In the genomic region with DNA sequence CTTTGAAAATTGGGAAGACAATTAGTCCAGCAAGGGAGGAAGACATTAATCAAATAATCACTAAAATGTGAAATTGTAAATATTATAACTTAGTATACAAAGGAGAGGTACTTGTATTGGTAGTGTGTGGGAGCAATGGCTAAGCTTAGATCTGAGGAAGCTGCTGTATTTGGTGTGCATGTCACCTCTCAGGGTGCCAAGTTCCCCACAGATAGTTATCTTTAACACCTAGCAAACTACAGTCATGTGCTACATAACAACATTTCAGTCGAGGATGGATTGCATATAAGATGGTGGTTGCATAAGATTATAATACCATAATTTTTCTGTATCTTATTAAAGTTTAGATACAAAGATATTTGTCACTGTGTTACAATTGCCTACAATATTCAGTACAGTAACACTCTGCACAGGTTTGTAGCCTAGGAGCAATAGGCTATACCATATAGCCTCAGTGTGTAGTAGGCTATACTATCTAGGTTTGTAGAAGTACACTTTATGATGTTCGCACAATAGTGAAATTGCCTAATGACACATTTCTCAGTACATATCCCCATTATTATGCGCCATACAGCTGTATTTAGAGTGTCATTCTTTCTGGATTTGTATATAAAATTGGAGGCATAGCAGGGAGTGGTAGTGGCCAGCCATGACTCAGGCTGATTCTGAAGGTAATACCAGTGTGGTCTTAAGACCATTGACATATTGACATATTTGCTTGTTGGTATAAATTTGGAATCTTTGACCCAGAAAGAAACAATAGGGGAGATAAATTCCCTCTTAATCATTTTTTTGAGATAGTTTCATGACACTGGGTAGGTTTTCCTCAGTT, we compare ENCODE assay signal across 16 cellular contexts. TPM values are rescaled to one million over a fixed set of nuclear protein-coding genes. Genes with fewer than 3 reads are reported as not detected.
DNase-seq lines count a peak whose midpoint lies in the region; ATAC-seq, FAIRE-seq and TF ChIP-seq lines count a peak whose summit lies in the region.
"Had no signal": no experiment of that assay in that cellular context is flagged by ENCODE, and none has a peak within 500 bp of the region (broad histone marks: within the 10 kb centered on the region; RNA-seq: fewer than 3 reads in every experiment).

No MANE protein-coding gene starts in this region.

- in situ Hi-C loops in GM13977 (cut with MboI; ENCODE audit: low pct_unique_long_range_greater_than_20kb, low sequenced_read_pairs, unreplicated experiment) = no loop called here

- H3K27ac ChIP-seq in PC-3 (ENCODE audit: low read length) = no peak overlapping the region
- H3K27ac ChIP-seq: 22Rv1 had no signal

- DNase-seq in NCI-H2227 (lab: John Stamatoyannopoulos, UW; ENCODE audit: unreplicated experiment) (peak; percentile 1), NCI-H2227 treated with DMSO at 0.1 percent for 48 hours (lab: John Stamatoyannopoulos, UW) (no peak), PC-3 (no peak), immature natural killer cell (peak; percentile 62 to 75 (median 69)), urothelium cell line (ENCODE audit: low spot score) (no peak), SHP77 treated with DMSO at 0.1 percent for 48 hours (lab: John Stamatoyannopoulos, UW) (no peak), GM13977 (ENCODE audit: low spot score) (no peak)
- DNase-seq: Caco-2, DND-41, H9 had no signal

- H3F3A ChIP-seq in PC-3 (ENCODE audit: low read length, unreplicated experiment) = no peaks in the 10 kb centered on the region

- H3K27ac Mint-ChIP-seq in immature natural killer cell = no peak overlapping the region
- H3K27ac Mint-ChIP-seq: CD14-positive monocyte; CD8-positive, alpha-beta memory T cell; GM23338; H9 had no signal

- TF ChIP-seq CTCF in PC-3 (conservative IDR thresholded peaks at IDR 0.05; ENCODE audit: low read depth, low read length) (no peak), GM13977 (IDR thresholded peaks at IDR 0.05; ENCODE audit: extremely low read depth, insufficient read depth, missing control alignments) (no peak)

- no peak overlapping the region for H3K9ac ChIP-seq in PC-3 (ENCODE audit: low read length)

- H3K9me3 Mint-ChIP-seq in immature natural killer cell = peaks cover 0 to 5% (median under 1%) of the 10 kb centered on the region in 6 donors
- H3K9me3 Mint-ChIP-seq: H9 had no signal

- CTCF ChIA-PET in PC-3 (lab: Charles Lee) = no interaction called here

- H3K4me1 ChIP-seq in PC-3 (ENCODE audit: insufficient read depth, low read length) = no peaks in the 10 kb centered on the region
- H3K4me1 ChIP-seq: Caco-2 had no signal

- no peaks in the 10 kb centered on the region for H3K27me3 ChIP-seq in PC-3 (ENCODE audit: low read length)

- no peak overlapping the region for H3K4me3 Mint-ChIP-seq in immature natural killer cell
- H3K4me3 Mint-ChIP-seq: CD14-positive monocyte; CD8-positive, alpha-beta memory T cell; GM23338; H9 had no signal

- ATAC-seq in PC-3 (peak; percentile 50), HG03159 (IDR thresholded peaks at IDR 0.05; ENCODE audit: unreplicated experiment) (no peak)
- ATAC-seq: GM12878, GM23338 had no signal

- no peaks in the 10 kb centered on the region for H4K20me1 ChIP-seq in PC-3 (ENCODE audit: low read length)

- no peak overlapping the region for H2AFZ ChIP-seq in PC-3 (ENCODE audit: low read length)
- H2AFZ ChIP-seq: GM23338 had no signal

- no TSS peak for BruUV-seq in PC-3 (replicated peaks; lab: Mats Ljungman, UMichigan)

- H3K9me2 ChIP-seq in PC-3 (replicated peaks; ENCODE audit: low read length) = no peaks in the 10 kb centered on the region

- peak; percentile 94 for FAIRE-seq in urothelium cell line (lab: Jason Lieb, UNC)
- FAIRE-seq: GM12878 had no signal

- POLR2A ChIA-PET in PC-3 (lab: Charles Lee; ENCODE audit: unreplicated experiment) = no interaction called here

- intact Hi-C loops in PC-3 (cut with micrococcal nuclease) = no loop called here

- no peak overlapping the region for H3K4me3 ChIP-seq in PC-3 (ENCODE audit: low read length)
- H3K4me3 ChIP-seq: GM12878, GM23338 had no signal

- H3K36me3 Mint-ChIP-seq in immature natural killer cell = no peaks in the 10 kb centered on the region
- H3K36me3 Mint-ChIP-seq: CD14-positive monocyte; CD8-positive, alpha-beta memory T cell had no signal

- H3K4me1 Mint-ChIP-seq in immature natural killer cell = peaks cover 10 to 17% of the 10 kb centered on the region in 2 donors
- H3K4me1 Mint-ChIP-seq: CD14-positive monocyte, GM23338, H9 had no signal

- no peaks in the 10 kb centered on the region for H3K9me3 ChIP-seq in PC-3 (ENCODE audit: low read length)
- H3K9me3 ChIP-seq: Caco-2 had no signal

- no peaks in the 10 kb centered on the region for H3K27me3 Mint-ChIP-seq in immature natural killer cell (ENCODE audit: low read depth in 3 of 3)
- H3K27me3 Mint-ChIP-seq: CD8-positive, alpha-beta memory T cell had no signal

- H3K79me2 ChIP-seq in PC-3 (ENCODE audit: low read length) = no peaks in the 10 kb centered on the region

- H3K4me2 ChIP-seq in PC-3 (ENCODE audit: low read length) = no peak overlapping the region
- H3K4me2 ChIP-seq: GM23338 had no signal

- H3K36me3 ChIP-seq in PC-3 (ENCODE audit: low read depth, low read length) = no peaks in the 10 kb centered on the region

RNA-seq across cellular contexts. Expression of a gene that starts 55.8 kb away (rescaled TPM):
- 8.6 and 10.8 TPM in 2 replicates for total RNA-seq in PC-3 (2014; rRNA removed)
- polyA plus RNA-seq in immature natural killer cell = 10 to 100 TPM; 17.6 to 20.8 (median 17.7) TPM

RNA-seq across cellular contexts. Expression of a gene that starts 59.0 kb away (rescaled TPM):
- 20.0 and 21.1 TPM in 2 replicates for total RNA-seq in PC-3 (2014; rRNA removed)
- 1 to 10 TPM in 2 of 3 donors, not detected in 1; 3.1 to 4.3 TPM for polyA plus RNA-seq in immature natural killer cell

Comparison
In these comparisons a context has a peak if more than half of its experiments do, and no peak if none do; other contexts are left out.
1. DNase-seq: peak in NCI-H2227 (single experiment) and immature natural killer cell (3 of 3); none in NCI-H2227 treated with DMSO at 0.1 percent for 48 hours (single experiment), PC-3 (single experiment), urothelium cell line (single experiment), SHP77 treated with DMSO at 0.1 percent for 48 hours (single experiment) and GM13977 (single experiment).